ENCODE assay signal across 39 cellular contexts in the genomic region with DNA sequence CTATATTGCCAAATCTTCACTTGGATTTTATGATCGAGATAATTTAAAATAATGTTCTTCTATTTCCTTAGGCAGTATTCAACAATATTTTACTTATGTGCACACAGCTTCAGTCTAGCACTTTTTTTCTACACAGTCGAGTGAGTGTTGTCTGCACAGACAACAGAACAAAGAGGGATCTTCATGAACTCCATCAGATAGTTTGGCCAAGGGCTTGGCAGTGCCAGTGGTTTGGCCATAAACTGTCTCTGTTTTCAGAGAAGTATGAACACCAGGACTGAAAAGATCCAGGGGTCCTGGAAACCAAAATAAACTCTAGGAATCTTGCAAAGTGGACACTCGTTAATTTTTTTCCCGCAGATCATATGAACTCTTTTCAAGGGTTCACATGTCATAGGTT.
"Had no signal": no experiment of that assay in that cellular context is flagged by ENCODE, and none has a peak within 500 bp of the region (broad histone marks: within the 10 kb centered on the region; RNA-seq: fewer than 3 reads in every experiment).

No MANE protein-coding gene starts in this region.

- DNase-seq: activated CD4-positive, alpha-beta memory T cell treated with anti-CD3 and anti-CD28 coated beads, Interleukin-2, amount 10 ng/mL, durations not matched to agents 7 days and 5 days; activated CD4-positive, alpha-beta T cell treated with anti-CD3 and anti-CD28 coated beads for 1 hour; activated CD4-positive, alpha-beta T cell treated with anti-CD3 and anti-CD28 coated beads for 48 hours; activated CD4-positive, CD25-positive, alpha-beta regulatory T cell; activated CD8-positive, alpha-beta memory T cell treated with anti-CD3 and anti-CD28 coated beads for 24 hours; activated CD8-positive, alpha-beta memory T cell treated with anti-CD3 and anti-CD28 coated beads, Interleukin-2, amount 10 ng/mL, durations not matched to agents 7 days and 5 days; activated CD8-positive, alpha-beta memory T cell treated with anti-CD3 and anti-CD28 coated beads, Interleukin-2, amount 50 U/mL, for 48 hours; activated effector memory CD4-positive, alpha-beta T cell treated with Interleukin-2 at 50 U/mL for 16 hours; activated naive CD4-positive, alpha-beta T cell treated with anti-CD3 and anti-CD28 coated beads, Interleukin-2, amount 10 ng/mL, durations not matched to agents 7 days and 5 days; activated naive CD8-positive, alpha-beta T cell treated with anti-CD3 and anti-CD28 coated beads, Interleukin-2, amount 50 U/mL, for 24 hours; activated T-cell treated with anti-CD3 and anti-CD28 coated beads, Interleukin-2, amount 50 U/mL, for 48 hours; brain microvascular endothelial cell; Kasumi-1; KG1; MM.1S; MV-4-11; NCI-H1092 treated with DMSO at 0.1 percent for 48 hours; NCI-H1417; NCI-H146; NCI-H187; NCI-H2029 treated with DMSO at 0.1 percent for 48 hours; NCI-H2107; NCI-H2171; NCI-H510A; NCI-H526; NCI-H748 treated with DMSO at 0.1 percent for 48 hours; NK-92 treated with Interleukin-12 subunit alpha and Interleukin-12 subunit beta, amount 100 ng/mL, for 24 hours; PC-3; Peyer's patch; SIG-M5; SW 1271; T-helper 1 cell; T-helper 2 cell; T-helper 9 cell had no signal

- H3K9me3 ChIP-seq: Peyer's patch had no signal

- H3K9me3 Mint-ChIP-seq: activated CD4-positive, alpha-beta memory T cell treated with anti-CD3 and anti-CD28 coated beads, Interleukin-2, amount 10 ng/mL, durations not matched to agents 7 days and 5 days; activated naive CD4-positive, alpha-beta T cell treated with anti-CD3 and anti-CD28 coated beads, Interleukin-2, amount 10 ng/mL, durations not matched to agents 7 days and 5 days; activated naive CD8-positive, alpha-beta T cell treated with anti-CD3 and anti-CD28 coated beads, Interleukin-2, amount 50 U/mL, for 24 hours had no signal

- ATAC-seq: activated CD8-positive, alpha-beta memory T cell treated with anti-CD3 and anti-CD28 coated beads, Interleukin-2, amount 10 ng/mL, durations not matched to agents 7 days and 5 days; activated naive CD8-positive, alpha-beta T cell treated with anti-CD3 and anti-CD28 coated beads, Interleukin-2, amount 50 U/mL, for 24 hours; PC-3; Right ventricle myocardium inferior had no signal

- H3K4me3 ChIP-seq: cardiac muscle cell, Peyer's patch had no signal

- H3K27ac Mint-ChIP-seq: activated CD4-positive, alpha-beta memory T cell treated with anti-CD3 and anti-CD28 coated beads, Interleukin-2, amount 10 ng/mL, durations not matched to agents 7 days and 5 days; activated CD8-positive, alpha-beta memory T cell treated with anti-CD3 and anti-CD28 coated beads, Interleukin-2, amount 10 ng/mL, durations not matched to agents 7 days and 5 days; activated naive CD4-positive, alpha-beta T cell treated with anti-CD3 and anti-CD28 coated beads, Interleukin-2, amount 10 ng/mL, durations not matched to agents 7 days and 5 days; activated naive CD8-positive, alpha-beta T cell; activated naive CD8-positive, alpha-beta T cell treated with anti-CD3 and anti-CD28 coated beads, Interleukin-2, amount 50 U/mL, for 24 hours had no signal

- H3K36me3 ChIP-seq: brain microvascular endothelial cell, cardiac muscle cell, Peyer's patch had no signal

- H3K36me3 Mint-ChIP-seq: activated CD8-positive, alpha-beta memory T cell treated with anti-CD3 and anti-CD28 coated beads, Interleukin-2, amount 10 ng/mL, durations not matched to agents 7 days and 5 days; activated naive CD4-positive, alpha-beta T cell treated with anti-CD3 and anti-CD28 coated beads, Interleukin-2, amount 10 ng/mL, durations not matched to agents 7 days and 5 days; activated naive CD8-positive, alpha-beta T cell had no signal

- H3K4me3 Mint-ChIP-seq: activated CD4-positive, alpha-beta memory T cell treated with anti-CD3 and anti-CD28 coated beads, Interleukin-2, amount 10 ng/mL, durations not matched to agents 7 days and 5 days; activated CD8-positive, alpha-beta memory T cell treated with anti-CD3 and anti-CD28 coated beads, Interleukin-2, amount 10 ng/mL, durations not matched to agents 7 days and 5 days; activated naive CD4-positive, alpha-beta T cell treated with anti-CD3 and anti-CD28 coated beads, Interleukin-2, amount 10 ng/mL, durations not matched to agents 7 days and 5 days; activated naive CD8-positive, alpha-beta T cell; activated naive CD8-positive, alpha-beta T cell treated with anti-CD3 and anti-CD28 coated beads, Interleukin-2, amount 50 U/mL, for 24 hours had no signal

- H3K27ac ChIP-seq: brain microvascular endothelial cell, cardiac muscle cell, Peyer's patch, RWPE1, VCaP had no signal

- H3K4me1 Mint-ChIP-seq: activated CD4-positive, alpha-beta memory T cell treated with anti-CD3 and anti-CD28 coated beads, Interleukin-2, amount 10 ng/mL, durations not matched to agents 7 days and 5 days; activated CD8-positive, alpha-beta memory T cell treated with anti-CD3 and anti-CD28 coated beads, Interleukin-2, amount 10 ng/mL, durations not matched to agents 7 days and 5 days; activated naive CD4-positive, alpha-beta T cell treated with anti-CD3 and anti-CD28 coated beads, Interleukin-2, amount 10 ng/mL, durations not matched to agents 7 days and 5 days; activated naive CD8-positive, alpha-beta T cell treated with anti-CD3 and anti-CD28 coated beads, Interleukin-2, amount 50 U/mL, for 24 hours had no signal

- H3K4me1 ChIP-seq: Peyer's patch had no signal

- H3K27me3 ChIP-seq: brain microvascular endothelial cell, Peyer's patch had no signal
